In genomic region chr20:52801628-52802006, GRCh38 we compare ENCODE assay signal across 28 cellular contexts.
DNase-seq lines count a peak whose midpoint lies in the region; ATAC-seq and TF ChIP-seq lines count a peak whose summit lies in the region.
"Had no signal": no experiment of that assay in that cellular context is flagged by ENCODE, and none has a peak within 500 bp of the region (broad histone marks: within the 10 kb centered on the region; RNA-seq: fewer than 3 reads in every experiment).

No MANE protein-coding gene starts in this region.

- no peak overlapping the region for H3K4me3 ChIP-seq in BE2C (ENCODE audit: low read depth, low read length)
- H3K4me3 ChIP-seq in adrenal gland, result no peak overlapping the region
- no peak overlapping the region for H3K4me3 ChIP-seq in mucosa of descending colon
- H3K4me3 ChIP-seq: A549, breast epithelium, colonic mucosa, HAP-1, psoas muscle had no signal

- peaks cover 7% of the 10 kb centered on the region for H3K9me3 Mint-ChIP-seq in activated CD4-positive, alpha-beta T cell treated with anti-CD3 and anti-CD28 coated beads, Interleukin-2, amount 10 ng/mL, durations not matched to agents 24 days and 14 days
- no peaks in the 10 kb centered on the region for H3K9me3 Mint-ChIP-seq in activated CD4-positive, alpha-beta memory T cell treated with anti-CD3 and anti-CD28 coated beads, Interleukin-2, amount 10 ng/mL, durations not matched to agents 7 days and 5 days
- H3K9me3 Mint-ChIP-seq: WTC11 had no signal

- no peaks in the 10 kb centered on the region for H3K9me3 ChIP-seq in BE2C
- H3K9me3 ChIP-seq in adrenal gland (replicated peaks in 1 of 3), result no peaks in the 10 kb centered on the region
- H3K9me3 ChIP-seq in mucosa of descending colon, result no peaks in the 10 kb centered on the region
- H3K9me3 ChIP-seq: A549, breast epithelium, colonic mucosa, HAP-1, psoas muscle had no signal

- H3K4me1 Mint-ChIP-seq in activated CD4-positive, alpha-beta T cell treated with anti-CD3 and anti-CD28 coated beads, Interleukin-2, amount 10 ng/mL, durations not matched to agents 24 days and 14 days, result no peaks in the 10 kb centered on the region
- no peaks in the 10 kb centered on the region for H3K4me1 Mint-ChIP-seq in activated CD4-positive, alpha-beta memory T cell treated with anti-CD3 and anti-CD28 coated beads, Interleukin-2, amount 10 ng/mL, durations not matched to agents 7 days and 5 days
- H3K4me1 Mint-ChIP-seq: CD8-positive, alpha-beta memory T cell; naive B cell; WTC11 had no signal

- no peak overlapping the region for H3K4me3 Mint-ChIP-seq in activated CD4-positive, alpha-beta T cell treated with anti-CD3 and anti-CD28 coated beads, Interleukin-2, amount 10 ng/mL, durations not matched to agents 24 days and 14 days
- H3K4me3 Mint-ChIP-seq in activated CD4-positive, alpha-beta memory T cell treated with anti-CD3 and anti-CD28 coated beads, Interleukin-2, amount 10 ng/mL, durations not matched to agents 7 days and 5 days, result no peak overlapping the region
- H3K4me3 Mint-ChIP-seq: activated T-cell treated with anti-CD3 and anti-CD28 coated beads, Interleukin-2, amount 50 U/mL, for 72 hours; CD8-positive, alpha-beta memory T cell; naive B cell; WTC11 had no signal

- CTCF ChIA-PET in activated CD4-positive, alpha-beta memory T cell treated with anti-CD3 and anti-CD28 coated beads, Interleukin-2, amount 10 ng/mL, durations not matched to agents 7 days and 5 days (lab: Charles Lee), result no interaction called here

- no peak for TF ChIP-seq POLR2A in adrenal gland (IDR thresholded peaks at IDR 0.05)

- WGBS in adrenal gland, 4 donors, result 17 to 34% (median 28%) methylated on average over 6 of the region's 6 CpGs

- H3K27me3 Mint-ChIP-seq in activated CD4-positive, alpha-beta T cell treated with anti-CD3 and anti-CD28 coated beads, Interleukin-2, amount 10 ng/mL, durations not matched to agents 24 days and 14 days, result peaks cover 7% of the 10 kb centered on the region
- H3K27me3 Mint-ChIP-seq in activated CD4-positive, alpha-beta memory T cell treated with anti-CD3 and anti-CD28 coated beads, Interleukin-2, amount 10 ng/mL, durations not matched to agents 7 days and 5 days, result peaks cover 2% of the 10 kb centered on the region

- peak overlapping the region in 2 of 5 donors; percentile 3 to 21 for H3K27ac ChIP-seq in adrenal gland
- H3K27ac ChIP-seq: A549, breast epithelium, colonic mucosa, epithelial cell of prostate, psoas muscle had no signal

- no peaks in the 10 kb centered on the region for H3K36me3 Mint-ChIP-seq in activated CD4-positive, alpha-beta T cell treated with anti-CD3 and anti-CD28 coated beads, Interleukin-2, amount 10 ng/mL, durations not matched to agents 24 days and 14 days (ENCODE audit: low read depth)
- no peaks in the 10 kb centered on the region for H3K36me3 Mint-ChIP-seq in activated CD4-positive, alpha-beta memory T cell treated with anti-CD3 and anti-CD28 coated beads, Interleukin-2, amount 10 ng/mL, durations not matched to agents 7 days and 5 days (ENCODE audit: low read depth)
- H3K36me3 Mint-ChIP-seq: CD8-positive, alpha-beta memory T cell; naive B cell; WTC11 had no signal

- H3K36me3 ChIP-seq in BE2C (no peaks in the 10 kb centered on the region), adrenal gland (replicated peaks in 1 of 2) (no peaks in the 10 kb centered on the region), mucosa of descending colon (ENCODE audit: low read depth) (no peaks in the 10 kb centered on the region)
- H3K36me3 ChIP-seq: breast epithelium, colonic mucosa, HAP-1 had no signal

- POLR2A ChIA-PET in activated CD4-positive, alpha-beta memory T cell treated with anti-CD3 and anti-CD28 coated beads, Interleukin-2, amount 10 ng/mL, durations not matched to agents 7 days and 5 days (lab: Charles Lee), result no interaction called here

- DNase-seq in BE2C (peak; percentile 87), NCI-H1694 (lab: John Stamatoyannopoulos, UW) (peak; percentile 59), adrenal gland (peak; percentile 36 to 88 (median 61)), mucosa of descending colon (peak in 1 of 3 donors; percentile 7), GF-D8 (lab: John Stamatoyannopoulos, UW) (no peak)
- no peak for DNase-seq in activated CD4-positive, alpha-beta T cell treated with anti-CD3 and anti-CD28 coated beads, Interleukin-2, amount 10 ng/mL, durations not matched to agents 24 days and 14 days
- DNase-seq in activated CD4-positive, alpha-beta memory T cell treated with anti-CD3 and anti-CD28 coated beads, Interleukin-2, amount 10 ng/mL, durations not matched to agents 7 days and 5 days, result no peak
- DNase-seq in stimulated activated CD4-positive, alpha-beta T cell treated with anti-CD3 and anti-CD28 coated beads, Interleukin-1b, Interleukin-23, amount 100 ng/mL, for 48 hours, result no peak
- DNase-seq: activated naive CD4-positive, alpha-beta T cell treated with Interleukin-2 at 50 U/mL for 16 hours; activated T-cell treated with anti-CD3 and anti-CD28 coated beads, Interleukin-2, amount 50 U/mL, for 72 hours; CD8-positive, alpha-beta memory T cell; colonic mucosa; DMS79; effector CD8-positive, alpha-beta T cell; head of caudate nucleus; naive B cell; NCI-H1105 treated with DMSO at 0.1 percent for 48 hours; NCI-H2029 treated with DMSO at 0.1 percent for 48 hours; NCI-H2227 treated with DMSO at 0.1 percent for 48 hours; psoas muscle; stimulated activated naive CD8-positive, alpha-beta T cell treated with anti-CD3 and anti-CD28 coated beads, Interleukin-15, Interleukin-2, amounts not matched to agents 100 U/mL and 50 U/mL, for 24 hours; SW 1271; T-helper 9 cell had no signal

- no peak overlapping the region for H3K27ac Mint-ChIP-seq in activated CD4-positive, alpha-beta T cell treated with anti-CD3 and anti-CD28 coated beads, Interleukin-2, amount 10 ng/mL, durations not matched to agents 24 days and 14 days
- no peak overlapping the region for H3K27ac Mint-ChIP-seq in activated CD4-positive, alpha-beta memory T cell treated with anti-CD3 and anti-CD28 coated beads, Interleukin-2, amount 10 ng/mL, durations not matched to agents 7 days and 5 days
- H3K27ac Mint-ChIP-seq: activated T-cell treated with anti-CD3 and anti-CD28 coated beads, Interleukin-2, amount 50 U/mL, for 72 hours; CD8-positive, alpha-beta memory T cell; naive B cell; WTC11 had no signal

- intact Hi-C loops in adrenal gland (cut with DNase I) (no loop called here), mucosa of descending colon (cut with DNase I, micrococcal nuclease) (no loop called here)
- intact Hi-C loops in activated CD4-positive, alpha-beta T cell treated with anti-CD3 and anti-CD28 coated beads, Interleukin-2, amount 10 ng/mL, durations not matched to agents 24 days and 14 days (cut with micrococcal nuclease), result no loop called here

- peak; percentile 37 for TF ChIP-seq CTCF in BE2C (IDR thresholded peaks at IDR 0.05; ENCODE audit: low read depth, low read length)
- TF ChIP-seq CTCF in adrenal gland (IDR thresholded peaks at IDR 0.05), result peak in 2 of 6 experiments; percentile 41 to 48
- TF ChIP-seq CTCF in mucosa of descending colon (IDR thresholded peaks at IDR 0.05), result no peak

- peak; percentile 21 for ATAC-seq in mucosa of descending colon
- ATAC-seq: A549; activated T-cell treated with anti-CD3 and anti-CD28 coated beads, Interleukin-2, amount 50 U/mL, for 72 hours; psoas muscle; stimulated activated naive CD8-positive, alpha-beta T cell treated with anti-CD3 and anti-CD28 coated beads, Interleukin-15, Interleukin-2, amounts not matched to agents 100 U/mL and 50 U/mL, for 24 hours; WTC11 had no signal

- H3K27me3 ChIP-seq in BE2C (no peaks in the 10 kb centered on the region), adrenal gland (no peaks in the 10 kb centered on the region)
- H3K27me3 ChIP-seq: breast epithelium, colonic mucosa had no signal

- H3K4me1 ChIP-seq in BE2C (peaks cover 32% of the 10 kb centered on the region), adrenal gland (replicated peaks in 1 of 2) (peaks cover 7 to 34% of the 10 kb centered on the region in 2 donors), mucosa of descending colon (ENCODE audit: low read depth) (no peaks in the 10 kb centered on the region)
- H3K4me1 ChIP-seq: A549, breast epithelium, colonic mucosa, HAP-1, psoas muscle had no signal

Comparison
In these comparisons a context has a peak if more than half of its experiments do, and no peak if none do; other contexts are left out.
1. DNase-seq: peak in BE2C (single experiment), NCI-H1694 (single experiment) and adrenal gland (7 of 7); none in activated CD4-positive, alpha-beta T cell treated with anti-CD3 and anti-CD28 coated beads, Interleukin-2, amount 10 ng/mL, durations not matched to agents 24 days and 14 days (single experiment), GF-D8 (single experiment), activated CD4-positive, alpha-beta memory T cell treated with anti-CD3 and anti-CD28 coated beads, Interleukin-2, amount 10 ng/mL, durations not matched to agents 7 days and 5 days (single experiment) and stimulated activated CD4-positive, alpha-beta T cell treated with anti-CD3 and anti-CD28 coated beads, Interleukin-1b, Interleukin-23, amount 100 ng/mL, for 48 hours (single experiment).